ENCODE assay signal across 8 cellular contexts in genomic region chr7:75878769-75879596, GRCh38. TPM values are rescaled to one million over a fixed set of nuclear protein-coding genes. Genes with fewer than 3 reads are reported as not detected.
DNase-seq lines count a peak whose midpoint lies in the region; ATAC-seq and TF ChIP-seq lines count a peak whose summit lies in the region.

Gene RHBDD2 (plus strand): TSS chr7:75879034. CDS start chr7:75879083, 49 bp downstream.

- POLR2A ChIA-PET in naive thymus-derived CD8-positive, alpha-beta T cell (lab: Charles Lee), result interaction anchor here (0.6 to 2.9 kb wide), 6 partner anchors 12 to 820 kb away, joined by 3 to 33 read pairs (median 4); partner anchors contain the start of genes MDH2, POR and STYXL1

- peaks cover 39% of the 10 kb centered on the region for H3K4me1 Mint-ChIP-seq in activated T-helper 2 cell treated with anti-CD3 and anti-CD28 coated beads, Interferon-gamma antibody, Interleukin-2, Interleukin-4, amounts not matched to agents 10 μg/mL and 5 μg/mL and 100 μg/mL, durations not matched to agents 14 hours and 24 hours and 36 hours (ENCODE audit: low read depth)
- peaks cover 21 to 44% (median 37%) of the 10 kb centered on the region in 4 donors for H3K4me1 Mint-ChIP-seq in naive thymus-derived CD8-positive, alpha-beta T cell

- peak within 1 kb of the TSS; percentile 100 for H3K4me3 Mint-ChIP-seq in activated T-helper 2 cell treated with anti-CD3 and anti-CD28 coated beads, Interferon-gamma antibody, Interleukin-2, Interleukin-4, amounts not matched to agents 10 μg/mL and 5 μg/mL and 100 μg/mL, durations not matched to agents 14 hours and 24 hours and 36 hours (ENCODE audit: low read depth)
- H3K4me3 Mint-ChIP-seq in naive thymus-derived CD8-positive, alpha-beta T cell, result peak within 1 kb of the TSS; percentile 93 to 99 (median 96)

- peak within 1 kb of the TSS; percentile 92 for H2AFZ ChIP-seq in Loucy (ENCODE audit: low read length)

- H3K9me3 Mint-ChIP-seq in activated T-helper 2 cell treated with anti-CD3 and anti-CD28 coated beads, Interferon-gamma antibody, Interleukin-2, Interleukin-4, amounts not matched to agents 10 μg/mL and 5 μg/mL and 100 μg/mL, durations not matched to agents 14 hours and 24 hours and 36 hours, result no peaks in the 10 kb centered on the region
- no peaks in the 10 kb centered on the region for H3K9me3 Mint-ChIP-seq in naive thymus-derived CD8-positive, alpha-beta T cell

- H3F3A ChIP-seq in Loucy (ENCODE audit: low read depth), result no peaks in the 10 kb centered on the region

- H3K36me3 ChIP-seq in H7 (replicated peaks; ENCODE audit: control insufficient read depth, insufficient read depth, low read length) (peaks cover 16% of the 10 kb centered on the region), Loucy (ENCODE audit: insufficient read depth, low read length) (no peaks in the 10 kb centered on the region; the same call in 1 of the 2 replicates), RWPE2 (ENCODE audit: low read depth) (peaks cover 32% of the 10 kb centered on the region)

- peaks cover 9% of the 10 kb centered on the region for H4K20me1 ChIP-seq in Loucy (ENCODE audit: insufficient read depth, low read length, poor library complexity, severe bottlenecking)

- peak within 1 kb of the TSS; percentile 89 for H3K4me2 ChIP-seq in Loucy (ENCODE audit: low read depth, low read length, poor library complexity, severe bottlenecking)

- H3K27ac ChIP-seq in RWPE2 (ENCODE audit: poor library complexity, severe bottlenecking), result peak within 1 kb of the TSS; percentile 44

- intact Hi-C loops in activated T-helper 2 cell treated with anti-CD3 and anti-CD28 coated beads, Interferon-gamma antibody, Interleukin-2, Interleukin-4, amounts not matched to agents 10 μg/mL and 5 μg/mL and 100 μg/mL, durations not matched to agents 14 hours and 24 hours and 36 hours (cut with micrococcal nuclease), result loop anchor here (1.0 to 5.0 kb wide), 3 partner anchors 9 to 102 kb away; no protein-coding TSS in a partner anchor

- H3K27me3 ChIP-seq in H7 (ENCODE audit: control insufficient read depth, insufficient read depth, low read length) (peaks cover 2% of the 10 kb centered on the region; the same call in 1 of the 2 replicates), Loucy (ENCODE audit: insufficient read depth, low read length, poor library complexity, severe bottlenecking) (no peaks in the 10 kb centered on the region), RWPE2 (ENCODE audit: insufficient read depth, poor library complexity, severe bottlenecking) (no peaks in the 10 kb centered on the region)

- H3K27ac Mint-ChIP-seq in activated T-helper 2 cell treated with anti-CD3 and anti-CD28 coated beads, Interferon-gamma antibody, Interleukin-2, Interleukin-4, amounts not matched to agents 10 μg/mL and 5 μg/mL and 100 μg/mL, durations not matched to agents 14 hours and 24 hours and 36 hours, result peak within 1 kb of the TSS; percentile 99
- H3K27ac Mint-ChIP-seq in naive thymus-derived CD8-positive, alpha-beta T cell, result peak within 1 kb of the TSS; percentile 92 to 98 (median 97)

- H3K9me3 ChIP-seq in Loucy (ENCODE audit: insufficient read depth, low read depth, low read length) (no peaks in the 10 kb centered on the region), RWPE2 (ENCODE audit: severe bottlenecking) (no peaks in the 10 kb centered on the region)

- peak within 1 kb of the TSS; percentile 92 for H3K9ac ChIP-seq in Loucy (ENCODE audit: low read depth, low read length, poor library complexity, severe bottlenecking)

- no peak for TF ChIP-seq CTCF in Loucy (conservative IDR thresholded peaks at IDR 0.05; ENCODE audit: low read length)
- TF ChIP-seq CTCF in RWPE2 (IDR thresholded peaks at IDR 0.05; ENCODE audit: poor library complexity, severe bottlenecking), result no peak
- no peak for TF ChIP-seq CTCF in fibroblast of mammary gland (conservative IDR thresholded peaks at IDR 0.05; ENCODE audit: control insufficient read depth, insufficient read depth, low read depth, low read length)

- peak; percentile 93 for DNase-seq in EH (ENCODE audit: low read depth)
- DNase-seq in H7, result peak; percentile 100
- DNase-seq in RWPE2 (ENCODE audit: low spot score), result peak; percentile 93
- DNase-seq in activated T-helper 2 cell treated with anti-CD3 and anti-CD28 coated beads, Interferon-gamma antibody, Interleukin-2, Interleukin-4, amounts not matched to agents 10 μg/mL and 5 μg/mL and 100 μg/mL, durations not matched to agents 14 hours and 24 hours and 36 hours (ENCODE audit: low spot score), result peak; percentile 89
- peak; percentile 87 for DNase-seq in fibroblast of mammary gland (ENCODE audit: low read depth)
- DNase-seq in naive thymus-derived CD8-positive, alpha-beta T cell, result peak; percentile 82 to 98 (median 94)
- DNase-seq in stimulated activated naive CD4-positive, alpha-beta T cell (lab: John Stamatoyannopoulos, UW), result peak; percentile 90 to 97 (median 96)

- peak within 1 kb of the TSS; percentile 80 for H3K4me3 ChIP-seq in H7 (ENCODE audit: insufficient read depth, low read depth, low read length)
- peak within 1 kb of the TSS; percentile 93 for H3K4me3 ChIP-seq in Loucy (ENCODE audit: low read length, poor library complexity, severe bottlenecking)
- peak within 1 kb of the TSS; percentile 63 for H3K4me3 ChIP-seq in RWPE2 (ENCODE audit: severe bottlenecking)
- peak within 1 kb of the TSS; percentile 92 for H3K4me3 ChIP-seq in fibroblast of mammary gland (ENCODE audit: control insufficient read depth, low read depth, low read length)

- no peaks in the 10 kb centered on the region for H3K9me2 ChIP-seq in Loucy (replicated peaks; ENCODE audit: low read depth, low read length)

- H3K4me1 ChIP-seq in Loucy (ENCODE audit: insufficient read depth, low read length, poor library complexity, severe bottlenecking) (peaks cover 23% of the 10 kb centered on the region), RWPE2 (ENCODE audit: insufficient read depth, poor library complexity, severe bottlenecking) (peaks cover 4% of the 10 kb centered on the region)

- H3K27me3 Mint-ChIP-seq in activated T-helper 2 cell treated with anti-CD3 and anti-CD28 coated beads, Interferon-gamma antibody, Interleukin-2, Interleukin-4, amounts not matched to agents 10 μg/mL and 5 μg/mL and 100 μg/mL, durations not matched to agents 14 hours and 24 hours and 36 hours (ENCODE audit: low read depth), result no peaks in the 10 kb centered on the region
- H3K27me3 Mint-ChIP-seq in naive thymus-derived CD8-positive, alpha-beta T cell, result no peaks in the 10 kb centered on the region

- peaks cover 47% of the 10 kb centered on the region for H3K36me3 Mint-ChIP-seq in activated T-helper 2 cell treated with anti-CD3 and anti-CD28 coated beads, Interferon-gamma antibody, Interleukin-2, Interleukin-4, amounts not matched to agents 10 μg/mL and 5 μg/mL and 100 μg/mL, durations not matched to agents 14 hours and 24 hours and 36 hours (ENCODE audit: low read depth)
- H3K36me3 Mint-ChIP-seq in naive thymus-derived CD8-positive, alpha-beta T cell, result peaks cover 0 to 34% (median 11%) of the 10 kb centered on the region in 3 donors

- peaks cover 30% of the 10 kb centered on the region for H3K79me2 ChIP-seq in Loucy (ENCODE audit: insufficient read depth, low read length)

- ATAC-seq in RWPE2 (ENCODE audit: low read depth), result peak; percentile 90
- ATAC-seq in naive thymus-derived CD8-positive, alpha-beta T cell, result peak; percentile 90

RNA-seq across cellular contexts. Expression of gene RHBDD2, which starts in this region (rescaled TPM):
- 23.7 and 28.1 TPM in 2 replicates for total RNA-seq in H7 (2014; rRNA removed; shearing (Covaris generic))
- total RNA-seq in activated T-helper 2 cell treated with anti-CD3 and anti-CD28 coated beads, Interferon-gamma antibody, Interleukin-2, Interleukin-4, amounts not matched to agents 10 μg/mL and 5 μg/mL and 100 μg/mL, durations not matched to agents 14 hours and 24 hours and 36 hours, result 139 and 143 TPM in 2 replicates
- total RNA-seq in naive thymus-derived CD8-positive, alpha-beta T cell, result 10 to 100 TPM; 47.1 to 49.8 TPM
- polyA plus RNA-seq in naive thymus-derived CD8-positive, alpha-beta T cell, result 10 to 100 TPM; 73.7 to 89.0 (median 73.7) TPM

Comparison
In these comparisons a context has a peak if more than half of its experiments do, and no peak if none do; other contexts are left out.
1. Peak in every context shown above with its lines: DNase-seq, ATAC-seq, H3K4me3 ChIP-seq and H3K27ac ChIP-seq.